34 cellular contexts compared by ENCODE assay signal in the genomic region with DNA sequence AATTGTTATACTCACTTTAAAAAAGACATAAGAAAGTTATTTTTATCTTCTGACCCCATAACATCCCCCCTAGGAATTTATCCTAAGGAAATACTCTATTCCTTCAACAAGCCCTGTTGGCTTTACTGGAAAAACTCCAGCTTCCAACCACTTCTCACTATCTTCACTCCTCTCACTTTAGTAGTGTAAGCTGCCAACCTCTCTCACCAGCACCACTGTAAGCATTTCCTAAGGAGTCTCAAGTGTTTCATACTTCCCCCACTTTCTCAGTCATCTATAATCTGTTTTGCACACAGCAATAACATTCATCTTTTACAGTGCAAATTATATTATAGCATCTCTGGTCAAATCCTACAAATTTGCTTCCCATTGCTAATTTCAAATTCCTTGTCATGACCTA. TPM values are rescaled to one million over a fixed set of nuclear protein-coding genes. Genes with fewer than 3 reads are reported as not detected.
"Had no signal": no experiment of that assay in that cellular context is flagged by ENCODE, and none has a peak within 500 bp of the region (broad histone marks: within the 10 kb centered on the region; RNA-seq: fewer than 3 reads in every experiment).

No MANE protein-coding gene starts in this region.

- H3K27ac ChIP-seq: adrenal gland, body of pancreas, brain microvascular endothelial cell, breast epithelium, VCaP had no signal

- H3K4me1 ChIP-seq: adrenal gland, body of pancreas, breast epithelium had no signal

- H3K9me3 ChIP-seq: adrenal gland, body of pancreas, breast epithelium had no signal

- DNase-seq: activated B cell treated with CpG ODN at 0.5 μM for 24 hours; activated CD4-positive, alpha-beta memory T cell treated with anti-CD3 and anti-CD28 coated beads for 36 hours; activated CD4-positive, alpha-beta T cell treated with anti-CD3 and anti-CD28 coated beads for 4 hours; activated CD4-positive, alpha-beta T cell treated with anti-CD3 and anti-CD28 coated beads, Interleukin-2, amount 10 ng/mL, durations not matched to agents 24 days and 14 days; activated CD4-positive, alpha-beta T cell treated with anti-CD3 and anti-CD28 coated beads, Interleukin-2, amount 50 U/mL, for 1 hour; activated CD4-positive, alpha-beta T cell treated with anti-CD3 and anti-CD28 coated beads, Interleukin-2, amount 50 U/mL, for 4 hours; activated CD4-positive, CD25-positive, alpha-beta regulatory T cell treated with anti-CD3 and anti-CD28 coated beads, Interleukin-2, amount 50 U/mL, for 72 hours; activated CD8-positive, alpha-beta memory T cell treated with anti-CD3 and anti-CD28 coated beads, Interleukin-2, amount 50 U/mL, for 4 hours; activated CD8-positive, alpha-beta T cell treated with anti-CD3 and anti-CD28 coated beads for 36 hours; activated effector memory CD4-positive, alpha-beta T cell treated with anti-CD3 and anti-CD28 coated beads, Interleukin-2, amount 50 U/mL, for 16 hours; activated gamma-delta T cell treated with Interleukin-2 at 50 U/mL for 16 hours; activated naive CD4-positive, alpha-beta T cell; activated naive CD4-positive, alpha-beta T cell treated with anti-CD3 and anti-CD28 coated beads for 36 hours; activated naive CD4-positive, alpha-beta T cell treated with anti-CD3 and anti-CD28 coated beads, Interleukin-2, amount 50 U/mL, for 16 hours; activated naive CD8-positive, alpha-beta T cell treated with anti-CD3 and anti-CD28 coated beads for 36 hours; activated T-cell treated with anti-CD3 and anti-CD28 coated beads for 4 hours; activated T-cell treated with anti-CD3 and anti-CD28 coated beads, Interleukin-2, amount 50 U/mL, for 1 hour; activated T-cell treated with anti-CD3 and anti-CD28 coated beads, Interleukin-2, amount 50 U/mL, for 4 hours; activated T-cell treated with anti-CD3 and anti-CD28 coated beads, Interleukin-2, amount 50 U/mL, for 72 hours; adrenal gland; amniotic stem cell; aorta; body of pancreas; brain microvascular endothelial cell; cerebellar nuclear complex; T-helper 1 cell; T-helper 2 cell; T-helper 9 cell had no signal

- H3K36me3 ChIP-seq: adrenal gland, brain microvascular endothelial cell, breast epithelium had no signal

- H3K27me3 ChIP-seq: adrenal gland, body of pancreas, brain microvascular endothelial cell, breast epithelium had no signal

- ATAC-seq: activated CD8-positive, alpha-beta T cell treated with anti-CD3 and anti-CD28 coated beads for 36 hours; activated naive CD4-positive, alpha-beta T cell treated with anti-CD3 and anti-CD28 coated beads, Interleukin-2, amount 50 U/mL, for 72 hours; activated T-cell treated with anti-CD3 and anti-CD28 coated beads, Interleukin-2, amount 50 U/mL, for 4 hours; activated T-cell treated with anti-CD3 and anti-CD28 coated beads, Interleukin-2, amount 50 U/mL, for 72 hours; activated T-helper 17 cell treated with anti-CD3 and anti-CD28 coated beads, Interleukin-2, amount 50 U/mL, for 72 hours; body of pancreas had no signal

- H3K4me3 ChIP-seq: adrenal gland, body of pancreas, breast epithelium had no signal

RNA-seq across cellular contexts. Expression of gene GPR85, which starts 45.8 kb away (rescaled TPM):
- total RNA-seq: activated B cell treated with CpG ODN at 0.5 μM for 24 hours; activated CD4-positive, alpha-beta memory T cell treated with anti-CD3 and anti-CD28 coated beads for 36 hours; activated CD4-positive, alpha-beta T cell treated with anti-CD3 and anti-CD28 coated beads, Interleukin-2, amount 10 ng/mL, durations not matched to agents 24 days and 14 days; activated CD8-positive, alpha-beta memory T cell treated with anti-CD3 and anti-CD28 coated beads for 36 hours; activated CD8-positive, alpha-beta T cell treated with anti-CD3 and anti-CD28 coated beads for 36 hours; activated naive CD4-positive, alpha-beta T cell treated with anti-CD3 and anti-CD28 coated beads for 36 hours; activated T-cell treated with anti-CD3 and anti-CD28 coated beads, Interleukin-2, amount 50 U/mL, for 4 hours; activated T-cell treated with anti-CD3 and anti-CD28 coated beads, Interleukin-2, amount 50 U/mL, for 72 hours; activated T-helper 1 cell treated with anti-CD3 and anti-CD28 coated beads, Interleukin-12 subunit alpha, Interleukin-12 subunit beta, Interleukin-2, Interleukin-4 antibody, amounts not matched to agents 30 ng/mL and 10 ng/mL and 1 ng/mL, durations not matched to agents 14 hours and 24 hours and 36 hours had no signal
